2 cellular contexts compared by ENCODE assay signal in genomic region chr1:46477153-46477929, GRCh38.
TF ChIP-seq lines count a peak whose summit lies in the region.

No MANE protein-coding gene starts in this region.

TF ChIP-seq in HEK293T, 16 proteins besides CTCF, POLR2A, EP300 and RAD21 (continued from another document):
- no peak for TF ChIP-seq CTBP1 (IDR thresholded peaks at IDR 0.05; ENCODE audit: borderline replicate concordance)
- no peak for TF ChIP-seq SUZ12 (IDR thresholded peaks at IDR 0.05)
- no peak for TF ChIP-seq SP1 (IDR thresholded peaks at IDR 0.05)
- TF ChIP-seq ARNT (IDR thresholded peaks at IDR 0.05), result no peak
- no peak for TF ChIP-seq TARDBP (IDR thresholded peaks at IDR 0.05)
- no peak for TF ChIP-seq LEF1 (IDR thresholded peaks at IDR 0.05; ENCODE audit: borderline replicate concordance)
TF ChIP-seq in HEK293T: peak in this region for 0.

TF ChIP-seq in HepG2, 621 proteins besides CTCF, POLR2A, EP300 and RAD21 (continued from another document):
- TF ChIP-seq ATF3 (CRISPR knock-in tag; IDR thresholded peaks at IDR 0.05) (no peak), TBX3 (IDR thresholded peaks at IDR 0.05; ENCODE audit: borderline replicate concordance) (0 out of 2 replicates have a peak, but pooled peaks have one; percentile 7), PAF1 (CRISPR knock-in tag; IDR thresholded peaks at IDR 0.05) (no peak), STAG1 (CRISPR knock-in tag; IDR thresholded peaks at IDR 0.05) (peak; percentile 78), YEATS2 (CRISPR knock-in tag; IDR thresholded peaks at IDR 0.05; ENCODE audit: borderline replicate concordance) (no peak), XRCC5 (optimal IDR thresholded peaks at IDR 0.05; ENCODE audit: low read length) (peak; percentile 55), ATF1 (CRISPR knock-in tag; IDR thresholded peaks at IDR 0.05) (peak; percentile 36; the same call in 1 of the 2 replicates), CREBL2 (CRISPR knock-in tag; IDR thresholded peaks at IDR 0.05; ENCODE audit: borderline replicate concordance) (no peak), RFX1 (IDR thresholded peaks at IDR 0.05) (no peak)
